In the genomic region with DNA sequence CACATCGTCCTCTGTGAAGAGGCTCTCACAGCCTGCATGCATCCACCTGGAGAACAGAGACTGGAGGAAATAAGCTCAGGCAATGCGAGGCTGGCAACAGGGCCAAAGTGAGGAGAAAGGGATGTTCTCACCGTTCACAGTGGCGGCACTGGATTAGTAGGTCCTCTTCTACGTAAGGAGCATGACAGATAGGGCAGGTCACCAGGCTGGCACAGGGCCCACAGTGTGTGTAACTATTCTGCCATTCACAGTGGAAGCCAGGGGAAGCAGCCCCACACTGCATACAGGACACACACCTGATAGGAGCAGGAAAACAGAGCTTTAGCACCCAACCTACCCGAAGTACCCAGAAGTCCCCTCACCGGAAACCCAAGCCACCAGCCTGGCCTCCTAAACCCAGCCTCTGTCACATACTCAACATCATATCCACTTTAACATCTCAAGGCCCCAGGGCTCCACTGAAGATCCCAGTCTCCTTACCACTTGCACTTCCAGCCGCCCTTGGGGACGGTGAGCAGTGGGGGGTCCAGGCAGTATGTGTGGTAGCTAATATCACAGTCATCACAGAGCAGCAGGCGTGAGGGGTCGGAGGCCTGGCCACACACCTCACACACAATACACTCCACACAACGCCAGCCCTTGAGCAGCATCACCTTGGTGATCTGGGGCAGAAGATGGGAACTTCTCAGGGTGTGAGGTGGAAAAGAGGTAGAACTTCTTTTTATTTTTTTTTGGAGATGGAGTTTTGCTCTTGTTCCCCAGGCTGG, we compare ENCODE assay signal across 31 cellular contexts. TPM values are rescaled to one million over a fixed set of nuclear protein-coding genes. Genes with fewer than 3 reads are reported as not detected.
DNase-seq lines count a peak whose midpoint lies in the region; ATAC-seq, FAIRE-seq and TF ChIP-seq lines count a peak whose summit lies in the region.
"Had no signal": no experiment of that assay in that cellular context is flagged by ENCODE, and none has a peak within 500 bp of the region (broad histone marks: within the 10 kb centered on the region; RNA-seq: fewer than 3 reads in every experiment).

No MANE protein-coding gene starts in this region.

- H3K9me3 Mint-ChIP-seq in astrocyte (ENCODE audit: unreplicated experiment) (no peaks in the 10 kb centered on the region), endothelial cell (ENCODE audit: unreplicated experiment) (no peaks in the 10 kb centered on the region)
- H3K9me3 Mint-ChIP-seq: CD4-positive, alpha-beta memory T cell; H9; HFFc6 had no signal

- H3K4me3 Mint-ChIP-seq in astrocyte (ENCODE audit: unreplicated experiment), result no peak overlapping the region
- H3K4me3 Mint-ChIP-seq in endothelial cell (ENCODE audit: unreplicated experiment), result no peak overlapping the region
- H3K4me3 Mint-ChIP-seq: CD4-positive, alpha-beta memory T cell; H9; HFFc6 had no signal

- H3K27ac ChIP-seq in heart left ventricle (no peak overlapping the region), astrocyte (ENCODE audit: low read depth, low read length) (no peak overlapping the region), right cardiac atrium (ENCODE audit: low read length) (no peak overlapping the region), sigmoid colon (no peak overlapping the region)
- H3K27ac ChIP-seq: A549; BLaER1 treated with 17β-estradiol and CSF1 and Interleukin-3, amounts not matched to agents 10 nM and 100 nM; GM23248; RWPE1; SK-N-MC had no signal

- H3K27me3 Mint-ChIP-seq in astrocyte (ENCODE audit: low read depth, unreplicated experiment), result no peaks in the 10 kb centered on the region
- peaks cover 13% of the 10 kb centered on the region for H3K27me3 Mint-ChIP-seq in endothelial cell (ENCODE audit: unreplicated experiment)
- H3K27me3 Mint-ChIP-seq: CD4-positive, alpha-beta memory T cell had no signal

- H3K79me2 ChIP-seq in astrocyte (ENCODE audit: insufficient read depth, low read length), result peaks cover 36% of the 10 kb centered on the region

- H3K4me2 ChIP-seq in astrocyte (ENCODE audit: low read length), result no peak overlapping the region
- H3K4me2 ChIP-seq: A549; BLaER1 treated with 17β-estradiol and CSF1 and Interleukin-3, amounts not matched to agents 10 nM and 100 nM had no signal

- H3K4me1 ChIP-seq in heart left ventricle, result peaks cover 0 to 5% (median 0%) of the 10 kb centered on the region in 12 donors
- H3K4me1 ChIP-seq in astrocyte (ENCODE audit: insufficient read depth, low read length), result peaks cover 15% of the 10 kb centered on the region
- H3K4me1 ChIP-seq in right cardiac atrium (ENCODE audit: control insufficient read depth, insufficient read depth, low read length), result no peaks in the 10 kb centered on the region
- peaks cover 0 to 8% (median 2%) of the 10 kb centered on the region in 4 donors for H3K4me1 ChIP-seq in sigmoid colon
- H3K4me1 ChIP-seq: BLaER1 treated with 17β-estradiol and CSF1 and Interleukin-3, amounts not matched to agents 10 nM and 100 nM; Caco-2 had no signal

- peaks cover 33% of the 10 kb centered on the region for H3K36me3 Mint-ChIP-seq in astrocyte (ENCODE audit: low read depth, unreplicated experiment)
- H3K36me3 Mint-ChIP-seq in endothelial cell (ENCODE audit: low read depth, unreplicated experiment), result peaks cover 68% of the 10 kb centered on the region

- H3K4me1 Mint-ChIP-seq in astrocyte (ENCODE audit: low read depth, unreplicated experiment), result peaks cover 18% of the 10 kb centered on the region
- H3K4me1 Mint-ChIP-seq in endothelial cell (ENCODE audit: unreplicated experiment), result no peaks in the 10 kb centered on the region
- H3K4me1 Mint-ChIP-seq: H9 had no signal

- H3K27me3 ChIP-seq in heart left ventricle (no peaks in the 10 kb centered on the region), astrocyte (ENCODE audit: insufficient read depth, low read length) (no peaks in the 10 kb centered on the region), right cardiac atrium (ENCODE audit: control insufficient read depth, insufficient read depth) (no peaks in the 10 kb centered on the region), sigmoid colon (no peaks in the 10 kb centered on the region)
- H3K27me3 ChIP-seq: BLaER1 treated with 17β-estradiol and CSF1 and Interleukin-3, amounts not matched to agents 10 nM and 100 nM had no signal

- ATAC-seq in heart left ventricle, result peak in 3 of 4 donors; percentile 6 to 34 (median 31)
- no peak for ATAC-seq in Right ventricle myocardium inferior
- no peak for ATAC-seq in right cardiac atrium
- ATAC-seq in HG03469 (IDR thresholded peaks at IDR 0.05; ENCODE audit: unreplicated experiment), result no peak
- no peak for ATAC-seq in sciatic nerve
- ATAC-seq: A549, GM12878, Panc1 had no signal

- TF ChIP-seq POLR2A in heart left ventricle (IDR thresholded peaks at IDR 0.05), result no peak
- TF ChIP-seq POLR2A in sigmoid colon (IDR thresholded peaks at IDR 0.05), result no peak

- TF ChIP-seq EP300 in sigmoid colon (IDR thresholded peaks at IDR 0.05), result no peak

- H3K9me3 ChIP-seq in heart left ventricle (no peaks in the 10 kb centered on the region), astrocyte (ENCODE audit: insufficient read depth, low read depth, low read length) (no peaks in the 10 kb centered on the region), right cardiac atrium (ENCODE audit: control insufficient read depth, low read length) (no peaks in the 10 kb centered on the region), sigmoid colon (no peaks in the 10 kb centered on the region)
- H3K9me3 ChIP-seq: A549; BLaER1 treated with 17β-estradiol and CSF1 and Interleukin-3, amounts not matched to agents 10 nM and 100 nM; Caco-2 had no signal

- 74 to 86% (median 83%) methylated on average over 12 of the region's 12 CpGs for WGBS in heart left ventricle, 4 donors
- WGBS in right cardiac atrium, result 89% methylated on average over 12 of the region's 12 CpGs
- 96 to 97% methylated on average over 12 of the region's 12 CpGs for WGBS in sigmoid colon, 2 donors

- DNase-seq in heart left ventricle, result peak in 1 of 5 donors; percentile 59
- DNase-seq in Right ventricle myocardium inferior (ENCODE audit: missing footprints), result no peak
- DNase-seq in astrocyte (ENCODE audit: low read depth), result no peak
- DNase-seq in right cardiac atrium, result peak in 2 of 3 donors; percentile 21 to 34
- DNase-seq in sigmoid colon, result peak; percentile 56
- no peak for DNase-seq in sciatic nerve (ENCODE audit: low spot score)
- no peak for DNase-seq in endothelial cell (ENCODE audit: low spot score)
- DNase-seq: AML-193; Caco-2; CD4-positive, alpha-beta memory T cell; DMS 273 treated with DMSO at 0.1 percent for 48 hours; DMS79; EL; GDM1; GM23248; H9; HFFc6; KBM-7; NCI-H2029; NCI-H446; NCI-H526; SIG-M5 had no signal

- H3K9ac ChIP-seq in astrocyte (ENCODE audit: low read length), result no peak overlapping the region
- H3K9ac ChIP-seq: BLaER1 treated with 17β-estradiol and CSF1 and Interleukin-3, amounts not matched to agents 10 nM and 100 nM; GM23248 had no signal

- intact Hi-C loops in heart left ventricle (cut with DNase I) (no loop called here), Right ventricle myocardium inferior (cut with DNase I) (no loop called here), right cardiac atrium (cut with DNase I) (no loop called here), sigmoid colon (cut with DNase I) (no loop called here), sciatic nerve (cut with DNase I) (no loop called here)

- no peak overlapping the region for H3K4me3 ChIP-seq in heart left ventricle
- no peak overlapping the region for H3K4me3 ChIP-seq in astrocyte (ENCODE audit: insufficient read depth, low read depth, low read length)
- no peak overlapping the region for H3K4me3 ChIP-seq in right cardiac atrium (ENCODE audit: low read length)
- no peak overlapping the region for H3K4me3 ChIP-seq in sigmoid colon
- H3K4me3 ChIP-seq: A549; BLaER1 treated with 17β-estradiol and CSF1 and Interleukin-3, amounts not matched to agents 10 nM and 100 nM; GM12878; GM23248; SK-N-MC had no signal

- no peak overlapping the region for H2AFZ ChIP-seq in astrocyte (ENCODE audit: low read depth, low read length)
- H2AFZ ChIP-seq: GM23248 had no signal

- TF ChIP-seq CTCF in heart left ventricle (IDR thresholded peaks at IDR 0.05), result no peak
- TF ChIP-seq CTCF in astrocyte (IDR thresholded peaks at IDR 0.05; ENCODE audit: insufficient read depth, low read depth, low read length), result no peak
- no peak for TF ChIP-seq CTCF in sigmoid colon (IDR thresholded peaks at IDR 0.05)
- TF ChIP-seq CTCF in endothelial cell (IDR thresholded peaks at IDR 0.05; ENCODE audit: unreplicated experiment), result no peak

- H3K36me3 ChIP-seq in heart left ventricle, result peaks cover 0 to 100% (median 100%) of the 10 kb centered on the region in 9 donors
- peaks cover 57% of the 10 kb centered on the region for H3K36me3 ChIP-seq in astrocyte (ENCODE audit: insufficient read depth, low read length)
- H3K36me3 ChIP-seq in sigmoid colon, result peaks cover 89 to 100% (median 95%) of the 10 kb centered on the region in 4 donors

- H3K27ac Mint-ChIP-seq in astrocyte (ENCODE audit: unreplicated experiment), result peak overlapping the region; percentile 47
- no peak overlapping the region for H3K27ac Mint-ChIP-seq in endothelial cell (ENCODE audit: unreplicated experiment)
- H3K27ac Mint-ChIP-seq: HFFc6 had no signal

- no peak for FAIRE-seq in astrocyte (lab: Jason Lieb, UNC)
- FAIRE-seq: A549, GM12878, HTR-8/SVneo had no signal

- peaks cover 87% of the 10 kb centered on the region for H4K20me1 ChIP-seq in astrocyte (ENCODE audit: insufficient read depth, low read length)

RNA-seq across cellular contexts. Expression of a gene that starts 14.3 kb away (rescaled TPM):
- total RNA-seq in heart left ventricle, result 10 to 100 TPM; 32.5 to 82.7 (median 55.6) TPM
- 10 to 100 TPM; 38.1 to 47.4 TPM for polyA plus RNA-seq in heart left ventricle
- 33.5 TPM for total RNA-seq in Right ventricle myocardium inferior
- total RNA-seq in astrocyte, result 81.7 and 86.9 TPM in 2 replicates
- 10 to 100 TPM; 38.8 to 53.5 (median 46.2) TPM for total RNA-seq in right cardiac atrium
- 43.1 TPM for polyA plus RNA-seq in right cardiac atrium
- 10 to 100 TPM; 18.2 to 52.9 (median 30.6) TPM for total RNA-seq in sigmoid colon
- 10 to 100 TPM in 2 of 3 donors, 1 to 10 TPM in 1; 1.8 to 61.8 (median 10.2) TPM for polyA plus RNA-seq in sigmoid colon
- total RNA-seq in sciatic nerve, result 123 TPM
- 135 TPM for total RNA-seq in endothelial cell (ENCODE audit: unreplicated experiment)

RNA-seq across cellular contexts. Expression of a gene that starts 23.5 kb away (rescaled TPM):
- 1 to 10 TPM in 2 of 9 donors, under 1 TPM in 2, not detected in 5; 0.19 to 2.0 (median 0.72) TPM for total RNA-seq in heart left ventricle
- under 1 TPM; 0.37 to 0.50 TPM for polyA plus RNA-seq in heart left ventricle
- total RNA-seq in Right ventricle myocardium inferior, result 0.41 TPM
- total RNA-seq in astrocyte, result 1.3 and 1.9 TPM in 2 replicates
- total RNA-seq in right cardiac atrium, result under 1 TPM in 2 of 4 donors, not detected in 2; 0.21 to 0.31 TPM
- polyA plus RNA-seq in right cardiac atrium, result 0.59 TPM
- total RNA-seq in sigmoid colon, result under 1 TPM in 1 of 4 donors, not detected in 3; 0.36 TPM
- 1 to 10 TPM in 1 of 3 donors, not detected in 2; 2.2 TPM for polyA plus RNA-seq in sigmoid colon
- 2.7 TPM for total RNA-seq in sciatic nerve
- total RNA-seq in endothelial cell (ENCODE audit: unreplicated experiment), result 3.2 TPM

RNA-seq across cellular contexts. Expression of a gene that starts 27.7 kb away (rescaled TPM):
- total RNA-seq in heart left ventricle (100 to 1,000 TPM in 2 of 9 donors, 10 to 100 TPM in 7; 72.0 to 107 (median 98.6) TPM), Right ventricle myocardium inferior (93.8 TPM), astrocyte (47.1 and 49.6 TPM in 2 replicates), right cardiac atrium (10 to 100 TPM; 65.7 to 88.9 (median 80.7) TPM), sigmoid colon (10 to 100 TPM; 49.6 to 71.3 (median 60.0) TPM), sciatic nerve (46.4 TPM), endothelial cell (ENCODE audit: unreplicated experiment) (24.0 TPM)
- polyA plus RNA-seq in heart left ventricle (10 to 100 TPM; 91.5 to 93.5 TPM), right cardiac atrium (72.4 TPM), sigmoid colon (10 to 100 TPM; 48.6 to 71.2 (median 61.3) TPM)

RNA-seq across cellular contexts. Expression of a gene that starts 47.1 kb away (rescaled TPM):
- 1 to 10 TPM in 4 of 9 donors, under 1 TPM in 5; 0.40 to 2.8 (median 0.95) TPM for total RNA-seq in heart left ventricle
- polyA plus RNA-seq in heart left ventricle, result under 1 TPM; 0.42 to 0.91 TPM
- total RNA-seq in Right ventricle myocardium inferior, result 0.49 TPM
- 0.50 and 0.55 TPM in 2 replicates for total RNA-seq in astrocyte
- total RNA-seq in right cardiac atrium, result 1 to 10 TPM in 2 of 4 donors, under 1 TPM in 2; 0.42 to 2.8 (median 1.1) TPM
- polyA plus RNA-seq in right cardiac atrium, result 1.6 TPM
- under 1 TPM in 1 of 4 donors, not detected in 3; 0.14 TPM for total RNA-seq in sigmoid colon
- under 1 TPM in 2 of 3 donors, not detected in 1; 0.60 to 0.69 TPM for polyA plus RNA-seq in sigmoid colon
- total RNA-seq in sciatic nerve, result not detected
- 0.10 TPM for total RNA-seq in endothelial cell (ENCODE audit: unreplicated experiment)
- total RNA-seq: CD4-positive, alpha-beta memory T cell; GM23248 had no signal
- polyA plus RNA-seq: CD4-positive, alpha-beta memory T cell; GM23248 had no signal

RNA-seq across cellular contexts. Expression of a gene that starts 48.3 kb away (rescaled TPM):
- total RNA-seq in heart left ventricle (1 to 10 TPM in 1 of 9 donors, under 1 TPM in 8; 0.34 to 1.5 (median 0.76) TPM), Right ventricle myocardium inferior (0.87 TPM), astrocyte (0.05 and 0.16 TPM in 2 replicates), right cardiac atrium (1 to 10 TPM in 1 of 4 donors, under 1 TPM in 3; 0.35 to 1.7 (median 0.68) TPM), sigmoid colon (under 1 TPM in 2 of 4 donors, not detected in 2; 0.14 to 0.83 TPM), sciatic nerve (54.5 TPM), endothelial cell (ENCODE audit: unreplicated experiment) (0.46 TPM)
- polyA plus RNA-seq in heart left ventricle (1 to 10 TPM in 1 of 2 donors, under 1 TPM in 1; 0.38 to 1.0 TPM), right cardiac atrium (0.54 TPM), sigmoid colon (under 1 TPM in 1 of 3 donors, not detected in 2; 0.63 TPM)
- total RNA-seq: GM12878, GM23248, MCF 10A had no signal
- polyA plus RNA-seq: A549; CD4-positive, alpha-beta memory T cell; GM23248 had no signal

Comparison
In these comparisons a context has a peak if more than half of its experiments do, and no peak if none do; other contexts are left out.
1. ATAC-seq: peak in heart left ventricle (3 of 4); none in Right ventricle myocardium inferior (single experiment), right cardiac atrium (0 of 2), HG03469 (single experiment) and sciatic nerve (single experiment).
2. DNase-seq: peak in right cardiac atrium (2 of 3) and sigmoid colon (single experiment); none in Right ventricle myocardium inferior (single experiment), astrocyte (single experiment), sciatic nerve (single experiment) and endothelial cell (single experiment).